ENCODE assay signal across 4 cellular contexts in genomic region chr11:3657331-3657730, GRCh38. TPM values are rescaled to one million over a fixed set of nuclear protein-coding genes. Genes with fewer than 3 reads are reported as not detected.
"Had no signal": no experiment of that assay in that cellular context is flagged by ENCODE, and none has a peak within 500 bp of the region (broad histone marks: within the 10 kb centered on the region; RNA-seq: fewer than 3 reads in every experiment).

No MANE protein-coding gene starts in this region.

RNA-seq across cellular contexts. Expression of gene ART1, which starts 12.4 kb away (rescaled TPM):
- total RNA-seq: LHCN-M2, M059J, MCF 10A, NCI-H460 had no signal

RNA-seq across cellular contexts. Expression of gene ART5, which starts 15.5 kb away (rescaled TPM):
- total RNA-seq: M059J, MCF 10A, NCI-H460 had no signal
